Comparison of ENCODE assay signal across 1 cellular context in the genomic region with DNA sequence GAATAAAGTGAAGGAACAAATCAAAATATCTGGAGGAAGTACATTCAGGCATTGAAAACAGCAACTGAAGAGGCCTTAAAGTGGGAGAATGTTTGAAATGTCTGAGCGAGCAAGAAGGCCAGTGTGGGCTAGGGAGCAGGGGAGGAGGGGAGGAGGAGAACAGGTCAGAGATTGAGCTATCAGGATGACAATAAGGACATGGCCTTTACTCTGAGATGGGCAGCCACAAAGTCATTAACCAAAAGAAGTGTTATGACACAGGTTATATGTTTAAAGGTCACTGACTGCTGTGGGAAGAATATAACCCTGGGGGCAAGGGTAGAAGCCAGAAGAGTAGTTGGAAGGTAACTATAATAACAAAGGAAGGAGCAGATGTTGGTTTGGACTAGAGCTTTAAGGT.
TF ChIP-seq lines count a peak whose summit lies in the region.

No MANE protein-coding gene starts in this region.

TF ChIP-seq in GM12878, 131 proteins besides CTCF, POLR2A, EP300 and RAD21:
- TF ChIP-seq, protein P1, sequence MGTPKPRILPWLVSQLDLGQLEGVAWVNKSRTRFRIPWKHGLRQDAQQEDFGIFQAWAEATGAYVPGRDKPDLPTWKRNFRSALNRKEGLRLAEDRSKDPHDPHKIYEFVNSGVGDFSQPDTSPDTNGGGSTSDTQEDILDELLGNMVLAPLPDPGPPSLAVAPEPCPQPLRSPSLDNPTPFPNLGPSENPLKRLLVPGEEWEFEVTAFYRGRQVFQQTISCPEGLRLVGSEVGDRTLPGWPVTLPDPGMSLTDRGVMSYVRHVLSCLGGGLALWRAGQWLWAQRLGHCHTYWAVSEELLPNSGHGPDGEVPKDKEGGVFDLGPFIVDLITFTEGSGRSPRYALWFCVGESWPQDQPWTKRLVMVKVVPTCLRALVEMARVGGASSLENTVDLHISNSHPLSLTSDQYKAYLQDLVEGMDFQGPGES (IDR thresholded peaks at IDR 0.05) = no peak
